15 cellular contexts compared by ENCODE assay signal in genomic region chr5:178576591-178577351, GRCh38. TPM values are rescaled to one million over a fixed set of nuclear protein-coding genes. Genes with fewer than 3 reads are reported as not detected.
A peak's percentile ranks its signal among the peaks of the same experiment; 100 is the strongest.
DNase-seq lines count a peak whose midpoint lies in the region; ATAC-seq and TF ChIP-seq lines count a peak whose summit lies in the region.
"Had no signal": no experiment of that assay in that cellular context is flagged by ENCODE, and none has a peak within 500 bp of the region (broad histone marks: within the 10 kb centered on the region; RNA-seq: fewer than 3 reads in every experiment).

No MANE protein-coding gene starts in this region.

- H4K8ac ChIP-seq in trophoblast cell (ENCODE audit: low read depth, low read length) = peak overlapping the region; percentile 58

- peak overlapping the region; percentile 91 for H3K4me2 ChIP-seq in trophoblast cell (ENCODE audit: low read length)

- H3K4me1 ChIP-seq in A673 (ENCODE audit: insufficient read depth, low read length, poor library complexity, severe bottlenecking) = no peaks in the 10 kb centered on the region
- H3K4me1 ChIP-seq in iPS-15b (ENCODE audit: control insufficient read depth, insufficient read depth, low read length) = no peaks in the 10 kb centered on the region
- peaks cover 8 to 10% of the 10 kb centered on the region in 2 experiments for H3K4me1 ChIP-seq in trophoblast cell (ENCODE audit: control insufficient read depth in 1 of 2, insufficient read depth in 2 of 2, low read length in 2 of 2)

- peak overlapping the region; percentile 21 for H3K4me3 ChIP-seq in A673 (ENCODE audit: low read depth, low read length, poor library complexity, severe bottlenecking)
- peak overlapping the region; percentile 49 for H3K4me3 ChIP-seq in iPS-15b (ENCODE audit: low read depth, low read length)
- H3K4me3 ChIP-seq in trophoblast cell (ENCODE audit: low read depth, low read length) = peak overlapping the region; percentile 51

- H3K4ac ChIP-seq in trophoblast cell (ENCODE audit: low read depth, low read length) = no peak overlapping the region

- no peak overlapping the region for H3K18ac ChIP-seq in trophoblast cell (ENCODE audit: low read length)

- no CpG with 5 or more reads among the region's 92 CpGs for WGBS in trophoblast cell (ENCODE audit: extremely low coverage, insufficient coverage, insufficient read length)

- no peak overlapping the region for H2BK12ac ChIP-seq in trophoblast cell (ENCODE audit: low read length)

- intact Hi-C loops in A673 (cut with micrococcal nuclease; ENCODE audit: unreplicated experiment) = no loop called here
- intact Hi-C loops in dendritic cell treated with granulocyte-macrophage colony-stimulating factor and Interleukin-4, amounts not matched to agents 40 ng/mL and 50 ng/mL, for 4 days (cut with micrococcal nuclease) = no loop called here

- no peak for TF ChIP-seq CTCF in A673 (conservative IDR thresholded peaks at IDR 0.05; ENCODE audit: low read depth, low read length)

- no peak overlapping the region for H2AK5ac ChIP-seq in trophoblast cell (ENCODE audit: low read length)

- POLR2A ChIA-PET in A673 (lab: Charles Lee; ENCODE audit: low non-redundant PET) = no interaction called here

- no peaks in the 10 kb centered on the region for H3K36me3 Mint-ChIP-seq in dendritic cell treated with granulocyte-macrophage colony-stimulating factor and Interleukin-4, amounts not matched to agents 40 ng/mL and 50 ng/mL, for 4 days (ENCODE audit: low read depth)

- H3K4me1 Mint-ChIP-seq in dendritic cell treated with granulocyte-macrophage colony-stimulating factor and Interleukin-4, amounts not matched to agents 40 ng/mL and 50 ng/mL, for 4 days (ENCODE audit: low read depth) = peaks cover 12% of the 10 kb centered on the region

- H3K23ac ChIP-seq in trophoblast cell (ENCODE audit: low read length) = no peak overlapping the region

- no peaks in the 10 kb centered on the region for H3K36me3 ChIP-seq in A673 (ENCODE audit: insufficient read depth, low read length, poor library complexity, severe bottlenecking)
- no peaks in the 10 kb centered on the region for H3K36me3 ChIP-seq in iPS-15b (ENCODE audit: control insufficient read depth, insufficient read depth, low read length)
- H3K36me3 ChIP-seq in trophoblast cell (ENCODE audit: control insufficient read depth in 1 of 2, insufficient read depth in 2 of 2, low read length in 2 of 2) = no peaks in the 10 kb centered on the region

- peaks cover 33% of the 10 kb centered on the region for H3K27me3 ChIP-seq in A673 (replicated peaks; ENCODE audit: insufficient read depth, low read depth, low read length, poor library complexity)
- H3K27me3 ChIP-seq in iPS-15b (ENCODE audit: control insufficient read depth, insufficient read depth, low read length) = peaks cover 7% of the 10 kb centered on the region
- peaks cover 11% of the 10 kb centered on the region for H3K27me3 ChIP-seq in trophoblast cell (ENCODE audit: insufficient read depth, low read length)

- no peak for ATAC-seq in GM19397 (IDR thresholded peaks at IDR 0.05; ENCODE audit: unreplicated experiment)
- ATAC-seq: activated CD4-positive, CD25-positive, alpha-beta regulatory T cell treated with anti-CD3 and anti-CD28 coated beads, Interleukin-2, amount 50 U/mL, for 24 hours; activated T-cell treated with anti-CD3 and anti-CD28 coated beads, Interleukin-2, amount 50 U/mL, for 72 hours had no signal

- no peak overlapping the region for H2BK5ac ChIP-seq in trophoblast cell (ENCODE audit: low read depth, low read length, poor library complexity)

- peaks cover 8% of the 10 kb centered on the region for H3K9me3 Mint-ChIP-seq in dendritic cell treated with granulocyte-macrophage colony-stimulating factor and Interleukin-4, amounts not matched to agents 40 ng/mL and 50 ng/mL, for 4 days
- H3K9me3 Mint-ChIP-seq: activated T-cell treated with anti-CD3 and anti-CD28 coated beads, Interleukin-2, amount 50 U/mL, for 72 hours had no signal

- no TSS peak for BruUV-seq in A673 (replicated peaks; lab: Mats Ljungman, UMichigan)

- H2BK120ac ChIP-seq in trophoblast cell (ENCODE audit: insufficient read depth, low read length, poor library complexity) = no peak overlapping the region

- H3K9ac ChIP-seq in iPS-15b (ENCODE audit: low read depth, low read length) (peak overlapping the region; percentile 60), trophoblast cell (ENCODE audit: low read length) (no peak overlapping the region)

- H3K9me3 ChIP-seq in A673 (ENCODE audit: low read depth, low read length, poor library complexity, severe bottlenecking) (no peaks in the 10 kb centered on the region), iPS-15b (ENCODE audit: control insufficient read depth, insufficient read depth, low read length) (no peaks in the 10 kb centered on the region), trophoblast cell (ENCODE audit: insufficient read depth, low read depth, low read length) (peaks cover 6% of the 10 kb centered on the region)

- no peak overlapping the region for H4K91ac ChIP-seq in trophoblast cell (ENCODE audit: low read depth, low read length)

- no peaks in the 10 kb centered on the region for H3K79me2 ChIP-seq in trophoblast cell (ENCODE audit: control insufficient read depth, insufficient read depth, low read length, poor library complexity)

- peak overlapping the region; percentile 58 for H3K27ac Mint-ChIP-seq in dendritic cell treated with granulocyte-macrophage colony-stimulating factor and Interleukin-4, amounts not matched to agents 40 ng/mL and 50 ng/mL, for 4 days
- H3K27ac Mint-ChIP-seq: activated T-cell treated with anti-CD3 and anti-CD28 coated beads, Interleukin-2, amount 50 U/mL, for 72 hours had no signal

- no peak overlapping the region for H3K14ac ChIP-seq in trophoblast cell (ENCODE audit: low read length)

- DNase-seq in A673 (ENCODE audit: low spot score) = no peak
- DNase-seq in trophoblast cell = peak in 1 of 2 donors; percentile 10
- DNase-seq in SIG-M5 (lab: John Stamatoyannopoulos, UW) = no peak
- DNase-seq in NCI-H146 (lab: John Stamatoyannopoulos, UW) = no peak
- DNase-seq in NCI-H1417 treated with DMSO at 0.1 percent for 48 hours (lab: John Stamatoyannopoulos, UW) = no peak
- DNase-seq: activated T-cell treated with anti-CD3 and anti-CD28 coated beads, Interleukin-2, amount 50 U/mL, for 72 hours; amniotic stem cell; effector CD8-positive, alpha-beta T cell; NCI-H2171; OCI-M1 had no signal

- no peak overlapping the region for H3K27ac ChIP-seq in A673 (ENCODE audit: low read depth, low read length, poor library complexity, severe bottlenecking)
- no peak overlapping the region for H3K27ac ChIP-seq in trophoblast cell (ENCODE audit: low read depth, low read length)

- H4K12ac ChIP-seq in trophoblast cell (ENCODE audit: low read depth, low read length) = peak overlapping the region; percentile 24

- no peaks in the 10 kb centered on the region for H3K79me1 ChIP-seq in trophoblast cell (ENCODE audit: low read length)

- CTCF ChIA-PET in A673 (lab: Charles Lee) = no interaction called here

- H3K27me3 Mint-ChIP-seq in dendritic cell treated with granulocyte-macrophage colony-stimulating factor and Interleukin-4, amounts not matched to agents 40 ng/mL and 50 ng/mL, for 4 days = peaks cover 37% of the 10 kb centered on the region

- H2AFZ ChIP-seq in trophoblast cell (ENCODE audit: insufficient read depth, low read length, poor library complexity) = peak overlapping the region; percentile 15

- peak overlapping the region; percentile 74 for H3K4me3 Mint-ChIP-seq in dendritic cell treated with granulocyte-macrophage colony-stimulating factor and Interleukin-4, amounts not matched to agents 40 ng/mL and 50 ng/mL, for 4 days
- H3K4me3 Mint-ChIP-seq: activated T-cell treated with anti-CD3 and anti-CD28 coated beads, Interleukin-2, amount 50 U/mL, for 72 hours had no signal

RNA-seq across cellular contexts. Expression of gene COL23A1, which starts 13.4 kb away (rescaled TPM):
- 0.42 TPM in 1 of 2 replicates, not detected in the other for total RNA-seq in A673 (2021)
- polyA plus RNA-seq in trophoblast cell (2013) = 0.73 and 1.0 TPM in 2 replicates
- total RNA-seq: MCF 10A had no signal

RNA-seq across cellular contexts. Expression of gene CLK4, which starts 50.1 kb away (rescaled TPM):
- total RNA-seq in A673 (2021) = 22.2 and 24.2 TPM in 2 replicates
- polyA plus RNA-seq in trophoblast cell (2013) = 9.8 and 10.2 TPM in 2 replicates
